Comparison of ENCODE assay signal across 1 cellular context in the genomic region with DNA sequence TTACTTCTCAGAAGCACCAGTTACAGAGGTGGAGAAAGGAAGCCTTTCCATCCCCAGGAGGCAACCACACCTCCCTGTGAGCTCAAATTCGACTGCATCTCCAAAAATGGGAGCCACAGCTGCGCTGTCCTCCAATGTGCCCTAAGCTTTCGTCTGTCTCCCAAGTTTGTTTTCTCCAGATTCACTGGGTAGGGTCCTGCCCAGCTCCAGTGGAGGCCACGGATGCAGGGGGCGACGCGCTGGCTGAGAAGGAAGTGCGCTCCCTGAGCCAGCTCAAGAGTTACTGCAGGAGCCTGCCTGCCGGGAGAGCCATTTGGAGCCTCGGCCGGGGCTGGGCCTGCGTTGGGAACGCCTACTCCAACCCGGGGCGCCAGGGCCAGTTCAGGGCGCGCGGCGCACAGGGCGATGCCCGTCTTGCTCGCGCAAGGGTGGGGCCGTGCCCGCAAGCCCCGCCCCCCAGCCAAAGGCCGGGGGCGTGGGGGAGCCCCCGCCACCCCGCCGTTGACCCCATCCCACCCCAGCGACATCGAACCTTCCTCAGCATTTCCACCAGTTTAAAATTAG.
TF ChIP-seq lines count a peak whose summit lies in the region.

No MANE protein-coding gene starts in this region.

TF ChIP-seq in HepG2, 621 proteins besides CTCF, POLR2A, EP300 and RAD21 (continued from another document and continues in another):
- peak; percentile 75 for TF ChIP-seq ZSCAN9 (CRISPR knock-in tag; IDR thresholded peaks at IDR 0.05; ENCODE audit: borderline replicate concordance)
- no peak for TF ChIP-seq RFXANK (CRISPR knock-in tag; IDR thresholded peaks at IDR 0.05)
- no peak; the same call in 1 of the 2 replicates for TF ChIP-seq ZNF546 (CRISPR knock-in tag; conservative IDR thresholded peaks at IDR 0.05)
- no peak for TF ChIP-seq MIER3 (CRISPR knock-in tag; IDR thresholded peaks at IDR 0.05; ENCODE audit: borderline replicate concordance)
- no peak for TF ChIP-seq ZNF652 (CRISPR knock-in tag; IDR thresholded peaks at IDR 0.05; ENCODE audit: borderline replicate concordance, low read depth)
- peak; percentile 53; the same call in 1 of the 2 replicates for TF ChIP-seq RARA (CRISPR knock-in tag; IDR thresholded peaks at IDR 0.05)
- TF ChIP-seq, protein P1, sequence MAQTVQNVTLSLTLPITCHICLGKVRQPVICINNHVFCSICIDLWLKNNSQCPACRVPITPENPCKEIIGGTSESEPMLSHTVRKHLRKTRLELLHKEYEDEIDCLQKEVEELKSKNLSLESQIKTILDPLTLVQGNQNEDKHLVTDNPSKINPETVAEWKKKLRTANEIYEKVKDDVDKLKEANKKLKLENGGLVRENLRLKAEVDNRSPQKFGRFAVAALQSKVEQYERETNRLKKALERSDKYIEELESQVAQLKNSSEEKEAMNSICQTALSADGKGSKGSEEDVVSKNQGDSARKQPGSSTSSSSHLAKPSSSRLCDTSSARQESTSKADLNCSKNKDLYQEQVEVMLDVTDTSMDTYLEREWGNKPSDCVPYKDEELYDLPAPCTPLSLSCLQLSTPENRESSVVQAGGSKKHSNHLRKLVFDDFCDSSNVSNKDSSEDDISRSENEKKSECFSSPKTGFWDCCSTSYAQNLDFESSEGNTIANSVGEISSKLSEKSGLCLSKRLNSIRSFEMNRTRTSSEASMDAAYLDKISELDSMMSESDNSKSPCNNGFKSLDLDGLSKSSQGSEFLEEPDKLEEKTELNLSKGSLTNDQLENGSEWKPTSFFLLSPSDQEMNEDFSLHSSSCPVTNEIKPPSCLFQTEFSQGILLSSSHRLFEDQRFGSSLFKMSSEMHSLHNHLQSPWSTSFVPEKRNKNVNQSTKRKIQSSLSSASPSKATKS (CRISPR knock-in tag; IDR thresholded peaks at IDR 0.05), result no peak; the same call in 1 of the 2 replicates
- TF ChIP-seq ARID2 (CRISPR knock-in tag; IDR thresholded peaks at IDR 0.05; ENCODE audit: borderline replicate concordance), result no peak
- TF ChIP-seq HCFC1 (IDR thresholded peaks at IDR 0.05; ENCODE audit: low read depth, low read length), result no peak
- no peak for TF ChIP-seq DNMT3B (CRISPR knock-in tag; conservative IDR thresholded peaks at IDR 0.05)
- 0 out of 2 replicates have a peak, but pooled peaks have one; percentile 50 for TF ChIP-seq SNAI1 (CRISPR knock-in tag; IDR thresholded peaks at IDR 0.05; ENCODE audit: borderline replicate concordance)
- TF ChIP-seq, protein P2, sequence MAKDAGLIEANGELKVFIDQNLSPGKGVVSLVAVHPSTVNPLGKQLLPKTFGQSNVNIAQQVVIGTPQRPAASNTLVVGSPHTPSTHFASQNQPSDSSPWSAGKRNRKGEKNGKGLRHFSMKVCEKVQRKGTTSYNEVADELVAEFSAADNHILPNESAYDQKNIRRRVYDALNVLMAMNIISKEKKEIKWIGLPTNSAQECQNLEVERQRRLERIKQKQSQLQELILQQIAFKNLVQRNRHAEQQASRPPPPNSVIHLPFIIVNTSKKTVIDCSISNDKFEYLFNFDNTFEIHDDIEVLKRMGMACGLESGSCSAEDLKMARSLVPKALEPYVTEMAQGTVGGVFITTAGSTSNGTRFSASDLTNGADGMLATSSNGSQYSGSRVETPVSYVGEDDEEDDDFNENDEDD (CRISPR knock-in tag; IDR thresholded peaks at IDR 0.05; ENCODE audit: borderline replicate concordance), result peak; percentile 55; the same call in 1 of the 2 replicates
- TF ChIP-seq, protein P3, sequence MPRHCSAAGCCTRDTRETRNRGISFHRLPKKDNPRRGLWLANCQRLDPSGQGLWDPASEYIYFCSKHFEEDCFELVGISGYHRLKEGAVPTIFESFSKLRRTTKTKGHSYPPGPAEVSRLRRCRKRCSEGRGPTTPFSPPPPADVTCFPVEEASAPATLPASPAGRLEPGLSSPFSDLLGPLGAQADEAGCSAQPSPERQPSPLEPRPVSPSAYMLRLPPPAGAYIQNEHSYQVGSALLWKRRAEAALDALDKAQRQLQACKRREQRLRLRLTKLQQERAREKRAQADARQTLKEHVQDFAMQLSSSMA (CRISPR knock-in tag; IDR thresholded peaks at IDR 0.05), result 0 out of 2 replicates have a peak, but pooled peaks have one; percentile 77
- no peak for TF ChIP-seq PHB2 (IDR thresholded peaks at IDR 0.05; ENCODE audit: partially characterized antibody)
- TF ChIP-seq ARNT2 (CRISPR knock-in tag; IDR thresholded peaks at IDR 0.05; ENCODE audit: low read depth), result peak; percentile 32; the same call in 1 of the 2 replicates
- peak; percentile 55; the same call in 1 of the 2 replicates for TF ChIP-seq HES4 (CRISPR knock-in tag; IDR thresholded peaks at IDR 0.05; ENCODE audit: borderline replicate concordance)
- no peak for TF ChIP-seq ZNF670 (CRISPR knock-in tag; IDR thresholded peaks at IDR 0.05; ENCODE audit: borderline replicate concordance)
- peak; percentile 40 for TF ChIP-seq SRSF1 (optimal IDR thresholded peaks at IDR 0.05; ENCODE audit: low read depth, low read length)
- no peak for TF ChIP-seq ZNF549 (CRISPR knock-in tag; IDR thresholded peaks at IDR 0.05)
- no peak for TF ChIP-seq SETDB1 (CRISPR knock-in tag; IDR thresholded peaks at IDR 0.05; ENCODE audit: borderline replicate concordance)
- peak; percentile 66; the same call in 1 of the 2 replicates for TF ChIP-seq ZNF44 (CRISPR knock-in tag; IDR thresholded peaks at IDR 0.05)
- TF ChIP-seq SMAD9 (CRISPR knock-in tag; IDR thresholded peaks at IDR 0.05), result no peak
- no peak; the same call in 1 of the 2 replicates for TF ChIP-seq FIP1L1 (IDR thresholded peaks at IDR 0.05; ENCODE audit: borderline replicate concordance, insufficient read depth, low read depth, low read length)
- 0 out of 2 replicates have a peak, but pooled peaks have one; percentile 67 for TF ChIP-seq SALL2 (CRISPR knock-in tag; IDR thresholded peaks at IDR 0.05)
- no peak for TF ChIP-seq ZNF367 (CRISPR knock-in tag; IDR thresholded peaks at IDR 0.05; ENCODE audit: borderline replicate concordance)
- TF ChIP-seq ONECUT2 (CRISPR knock-in tag; IDR thresholded peaks at IDR 0.05), result no peak
- TF ChIP-seq PPARG (CRISPR knock-in tag; conservative IDR thresholded peaks at IDR 0.05), result 0 out of 2 replicates have a peak, but pooled peaks have one; percentile 52
- TF ChIP-seq ZNF839 (CRISPR knock-in tag; IDR thresholded peaks at IDR 0.05; ENCODE audit: borderline replicate concordance), result no peak; the same call in 1 of the 2 replicates
- no peak for TF ChIP-seq ZNF253 (CRISPR knock-in tag; IDR thresholded peaks at IDR 0.05; ENCODE audit: borderline replicate concordance)
- TF ChIP-seq, protein P4, sequence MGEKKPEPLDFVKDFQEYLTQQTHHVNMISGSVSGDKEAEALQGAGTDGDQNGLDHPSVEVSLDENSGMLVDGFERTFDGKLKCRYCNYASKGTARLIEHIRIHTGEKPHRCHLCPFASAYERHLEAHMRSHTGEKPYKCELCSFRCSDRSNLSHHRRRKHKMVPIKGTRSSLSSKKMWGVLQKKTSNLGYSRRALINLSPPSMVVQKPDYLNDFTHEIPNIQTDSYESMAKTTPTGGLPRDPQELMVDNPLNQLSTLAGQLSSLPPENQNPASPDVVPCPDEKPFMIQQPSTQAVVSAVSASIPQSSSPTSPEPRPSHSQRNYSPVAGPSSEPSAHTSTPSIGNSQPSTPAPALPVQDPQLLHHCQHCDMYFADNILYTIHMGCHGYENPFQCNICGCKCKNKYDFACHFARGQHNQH (CRISPR knock-in tag; IDR thresholded peaks at IDR 0.05), result peak; percentile 57
- TF ChIP-seq, protein P5, sequence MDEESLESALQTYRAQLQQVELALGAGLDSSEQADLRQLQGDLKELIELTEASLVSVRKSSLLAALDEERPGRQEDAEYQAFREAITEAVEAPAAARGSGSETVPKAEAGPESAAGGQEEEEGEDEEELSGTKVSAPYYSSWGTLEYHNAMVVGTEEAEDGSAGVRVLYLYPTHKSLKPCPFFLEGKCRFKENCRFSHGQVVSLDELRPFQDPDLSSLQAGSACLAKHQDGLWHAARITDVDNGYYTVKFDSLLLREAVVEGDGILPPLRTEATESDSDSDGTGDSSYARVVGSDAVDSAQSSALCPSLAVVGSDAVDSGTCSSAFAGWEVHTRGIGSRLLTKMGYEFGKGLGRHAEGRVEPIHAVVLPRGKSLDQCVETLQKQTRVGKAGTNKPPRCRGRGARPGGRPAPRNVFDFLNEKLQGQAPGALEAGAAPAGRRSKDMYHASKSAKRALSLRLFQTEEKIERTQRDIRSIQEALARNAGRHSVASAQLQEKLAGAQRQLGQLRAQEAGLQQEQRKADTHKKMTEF (CRISPR knock-in tag; IDR thresholded peaks at IDR 0.05), result peak; percentile 57; the same call in 1 of the 2 replicates
- no peak; the same call in 1 of the 2 replicates for TF ChIP-seq ZNF737 (CRISPR knock-in tag; IDR thresholded peaks at IDR 0.05; ENCODE audit: borderline replicate concordance)
- peak; percentile 55 for TF ChIP-seq YEATS4 (CRISPR knock-in tag; IDR thresholded peaks at IDR 0.05; ENCODE audit: borderline replicate concordance)
- TF ChIP-seq, protein P6, sequence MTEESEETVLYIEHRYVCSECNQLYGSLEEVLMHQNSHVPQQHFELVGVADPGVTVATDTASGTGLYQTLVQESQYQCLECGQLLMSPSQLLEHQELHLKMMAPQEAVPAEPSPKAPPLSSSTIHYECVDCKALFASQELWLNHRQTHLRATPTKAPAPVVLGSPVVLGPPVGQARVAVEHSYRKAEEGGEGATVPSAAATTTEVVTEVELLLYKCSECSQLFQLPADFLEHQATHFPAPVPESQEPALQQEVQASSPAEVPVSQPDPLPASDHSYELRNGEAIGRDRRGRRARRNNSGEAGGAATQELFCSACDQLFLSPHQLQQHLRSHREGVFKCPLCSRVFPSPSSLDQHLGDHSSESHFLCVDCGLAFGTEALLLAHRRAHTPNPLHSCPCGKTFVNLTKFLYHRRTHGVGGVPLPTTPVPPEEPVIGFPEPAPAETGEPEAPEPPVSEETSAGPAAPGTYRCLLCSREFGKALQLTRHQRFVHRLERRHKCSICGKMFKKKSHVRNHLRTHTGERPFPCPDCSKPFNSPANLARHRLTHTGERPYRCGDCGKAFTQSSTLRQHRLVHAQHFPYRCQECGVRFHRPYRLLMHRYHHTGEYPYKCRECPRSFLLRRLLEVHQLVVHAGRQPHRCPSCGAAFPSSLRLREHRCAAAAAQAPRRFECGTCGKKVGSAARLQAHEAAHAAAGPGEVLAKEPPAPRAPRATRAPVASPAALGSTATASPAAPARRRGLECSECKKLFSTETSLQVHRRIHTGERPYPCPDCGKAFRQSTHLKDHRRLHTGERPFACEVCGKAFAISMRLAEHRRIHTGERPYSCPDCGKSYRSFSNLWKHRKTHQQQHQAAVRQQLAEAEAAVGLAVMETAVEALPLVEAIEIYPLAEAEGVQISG (CRISPR knock-in tag; IDR thresholded peaks at IDR 0.05), result peak; percentile 38; the same call in 1 of the 2 replicates
- TF ChIP-seq PRMT3 (CRISPR knock-in tag; IDR thresholded peaks at IDR 0.05; ENCODE audit: borderline replicate concordance, low read depth), result no peak
- TF ChIP-seq ZNF432 (CRISPR knock-in tag; IDR thresholded peaks at IDR 0.05; ENCODE audit: borderline replicate concordance), result no peak
- TF ChIP-seq, protein P7, sequence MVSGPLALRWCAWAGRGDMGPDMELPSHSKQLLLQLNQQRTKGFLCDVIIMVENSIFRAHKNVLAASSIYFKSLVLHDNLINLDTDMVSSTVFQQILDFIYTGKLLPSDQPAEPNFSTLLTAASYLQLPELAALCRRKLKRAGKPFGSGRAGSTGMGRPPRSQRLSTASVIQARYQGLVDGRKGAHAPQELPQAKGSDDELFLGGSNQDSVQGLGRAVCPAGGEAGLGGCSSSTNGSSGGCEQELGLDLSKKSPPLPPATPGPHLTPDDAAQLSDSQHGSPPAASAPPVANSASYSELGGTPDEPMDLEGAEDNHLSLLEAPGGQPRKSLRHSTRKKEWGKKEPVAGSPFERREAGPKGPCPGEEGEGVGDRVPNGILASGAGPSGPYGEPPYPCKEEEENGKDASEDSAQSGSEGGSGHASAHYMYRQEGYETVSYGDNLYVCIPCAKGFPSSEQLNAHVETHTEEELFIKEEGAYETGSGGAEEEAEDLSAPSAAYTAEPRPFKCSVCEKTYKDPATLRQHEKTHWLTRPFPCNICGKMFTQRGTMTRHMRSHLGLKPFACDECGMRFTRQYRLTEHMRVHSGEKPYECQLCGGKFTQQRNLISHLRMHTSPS (CRISPR knock-in tag; IDR thresholded peaks at IDR 0.05; ENCODE audit: low read depth), result peak; percentile 81
- no peak for TF ChIP-seq TBP (CRISPR knock-in tag; IDR thresholded peaks at IDR 0.05)
- TF ChIP-seq PHF20 (CRISPR knock-in tag; IDR thresholded peaks at IDR 0.05), result 0 out of 2 replicates have a peak, but pooled peaks have one; percentile 43
- TF ChIP-seq ZFP90 (CRISPR knock-in tag; IDR thresholded peaks at IDR 0.05; ENCODE audit: borderline replicate concordance), result peak; percentile 92; the same call in 1 of the 2 replicates
- peak in 1 of 2 experiments; percentile 19; a peak in 1 of 4 replicates for TF ChIP-seq NR2F1 (CRISPR knock-in tag; IDR thresholded peaks at IDR 0.05)
- 0 out of 2 replicates have a peak, but pooled peaks have one; percentile 50 for TF ChIP-seq BRD4 (CRISPR knock-in tag; IDR thresholded peaks at IDR 0.05)
- TF ChIP-seq AGO1 (IDR thresholded peaks at IDR 0.05; ENCODE audit: low read depth, low read length, poor library complexity, severe bottlenecking), result no peak
- TF ChIP-seq ZNF446 (CRISPR knock-in tag; IDR thresholded peaks at IDR 0.05), result no peak
- TF ChIP-seq ZBTB8A (CRISPR knock-in tag; IDR thresholded peaks at IDR 0.05; ENCODE audit: borderline replicate concordance, low read depth), result no peak
- TF ChIP-seq, protein P8, sequence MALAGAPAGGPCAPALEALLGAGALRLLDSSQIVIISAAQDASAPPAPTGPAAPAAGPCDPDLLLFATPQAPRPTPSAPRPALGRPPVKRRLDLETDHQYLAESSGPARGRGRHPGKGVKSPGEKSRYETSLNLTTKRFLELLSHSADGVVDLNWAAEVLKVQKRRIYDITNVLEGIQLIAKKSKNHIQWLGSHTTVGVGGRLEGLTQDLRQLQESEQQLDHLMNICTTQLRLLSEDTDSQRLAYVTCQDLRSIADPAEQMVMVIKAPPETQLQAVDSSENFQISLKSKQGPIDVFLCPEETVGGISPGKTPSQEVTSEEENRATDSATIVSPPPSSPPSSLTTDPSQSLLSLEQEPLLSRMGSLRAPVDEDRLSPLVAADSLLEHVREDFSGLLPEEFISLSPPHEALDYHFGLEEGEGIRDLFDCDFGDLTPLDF (CRISPR knock-in tag; IDR thresholded peaks at IDR 0.05), result no peak
- TF ChIP-seq, protein P9, sequence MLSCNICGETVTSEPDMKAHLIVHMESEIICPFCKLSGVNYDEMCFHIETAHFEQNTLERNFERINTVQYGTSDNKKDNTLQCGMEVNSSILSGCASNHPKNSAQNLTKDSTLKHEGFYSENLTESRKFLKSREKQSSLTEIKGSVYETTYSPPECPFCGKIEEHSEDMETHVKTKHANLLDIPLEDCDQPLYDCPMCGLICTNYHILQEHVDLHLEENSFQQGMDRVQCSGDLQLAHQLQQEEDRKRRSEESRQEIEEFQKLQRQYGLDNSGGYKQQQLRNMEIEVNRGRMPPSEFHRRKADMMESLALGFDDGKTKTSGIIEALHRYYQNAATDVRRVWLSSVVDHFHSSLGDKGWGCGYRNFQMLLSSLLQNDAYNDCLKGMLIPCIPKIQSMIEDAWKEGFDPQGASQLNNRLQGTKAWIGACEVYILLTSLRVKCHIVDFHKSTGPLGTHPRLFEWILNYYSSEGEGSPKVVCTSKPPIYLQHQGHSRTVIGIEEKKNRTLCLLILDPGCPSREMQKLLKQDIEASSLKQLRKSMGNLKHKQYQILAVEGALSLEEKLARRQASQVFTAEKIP (CRISPR knock-in tag; IDR thresholded peaks at IDR 0.05; ENCODE audit: borderline replicate concordance), result no peak
- TF ChIP-seq, protein P10, sequence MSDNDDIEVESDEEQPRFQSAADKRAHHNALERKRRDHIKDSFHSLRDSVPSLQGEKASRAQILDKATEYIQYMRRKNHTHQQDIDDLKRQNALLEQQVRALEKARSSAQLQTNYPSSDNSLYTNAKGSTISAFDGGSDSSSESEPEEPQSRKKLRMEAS (IDR thresholded peaks at IDR 0.05), result no peak
- TF ChIP-seq MTA1 (CRISPR knock-in tag; IDR thresholded peaks at IDR 0.05; ENCODE audit: borderline replicate concordance), result peak; percentile 77; the same call in 1 of the 2 replicates
